14 cellular contexts compared by ENCODE assay signal in the genomic region with DNA sequence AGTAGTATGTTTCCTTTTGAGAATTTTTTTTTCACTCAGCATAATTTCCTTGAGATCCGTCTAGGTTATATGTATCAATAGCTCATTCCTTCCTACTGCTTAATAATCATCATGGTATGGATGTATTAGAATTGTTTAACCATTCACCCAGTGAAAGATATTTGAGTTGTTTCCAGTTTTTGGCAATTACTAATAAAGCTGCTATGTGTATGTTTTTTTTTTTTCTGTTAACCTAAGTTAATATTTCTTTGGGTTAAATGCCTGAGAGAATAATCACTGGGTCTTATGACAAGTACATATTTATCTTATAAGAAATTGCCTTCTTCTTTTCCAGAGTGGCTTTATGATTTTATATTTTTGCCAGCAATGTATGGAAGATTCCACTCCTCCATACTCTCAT.
"Had no signal": no experiment of that assay in that cellular context is flagged by ENCODE, and none has a peak within 500 bp of the region (broad histone marks: within the 10 kb centered on the region; RNA-seq: fewer than 3 reads in every experiment).

No MANE protein-coding gene starts in this region.

- H3K9me3 ChIP-seq: colonic mucosa, lower lobe of right lung, neutrophil, right atrium auricular region, stomach, thoracic aorta had no signal

- H3K4me1 ChIP-seq: colonic mucosa, lower lobe of right lung, right atrium auricular region, stomach had no signal

- H3K36me3 Mint-ChIP-seq: activated naive CD4-positive, alpha-beta T cell treated with anti-CD3 and anti-CD28 coated beads, Interleukin-2, amount 50 U/mL, for 24 hours; naive thymus-derived CD4-positive, alpha-beta T cell had no signal

- H3K27ac ChIP-seq: cardiac muscle cell, colonic mucosa, hepatocyte, lower lobe of right lung, neutrophil, right atrium auricular region, skin epidermis, stomach, thoracic aorta had no signal

- H3K4me3 Mint-ChIP-seq: activated naive CD4-positive, alpha-beta T cell treated with anti-CD3 and anti-CD28 coated beads, Interleukin-2, amount 50 U/mL, for 24 hours; naive thymus-derived CD4-positive, alpha-beta T cell had no signal

- H3K4me2 ChIP-seq: hepatocyte had no signal

- H2AFZ ChIP-seq: hepatocyte had no signal

- H3K36me3 ChIP-seq: cardiac muscle cell, colonic mucosa, lower lobe of right lung, neutrophil, right atrium auricular region, stomach, thoracic aorta had no signal

- H3K4me3 ChIP-seq: cardiac muscle cell, colonic mucosa, hepatocyte, lower lobe of right lung, right atrium auricular region, skin epidermis, stomach, thoracic aorta had no signal

- H3K79me2 ChIP-seq: hepatocyte had no signal

- ATAC-seq: lower lobe of right lung; naive thymus-derived CD4-positive, alpha-beta T cell had no signal

- H3K4me1 Mint-ChIP-seq: activated naive CD4-positive, alpha-beta T cell treated with anti-CD3 and anti-CD28 coated beads, Interleukin-2, amount 50 U/mL, for 24 hours; naive thymus-derived CD4-positive, alpha-beta T cell had no signal

- H3K27me3 ChIP-seq: colonic mucosa, hepatocyte, neutrophil, right atrium auricular region, stomach had no signal

- DNase-seq: activated CD4-positive, alpha-beta T cell treated with anti-CD3 and anti-CD28 coated beads for 48 hours; activated effector memory CD4-positive, alpha-beta T cell treated with Interleukin-2 at 50 U/mL for 16 hours; colonic mucosa; kidney glomerular epithelial cell; lower lobe of right lung; naive thymus-derived CD4-positive, alpha-beta T cell; stomach had no signal

- H3K27ac Mint-ChIP-seq: activated naive CD4-positive, alpha-beta T cell treated with anti-CD3 and anti-CD28 coated beads, Interleukin-2, amount 50 U/mL, for 24 hours; naive thymus-derived CD4-positive, alpha-beta T cell had no signal
